28 cellular contexts compared by ENCODE assay signal in genomic region chr4:57324673-57325307, GRCh38.
"Had no signal": no experiment of that assay in that cellular context is flagged by ENCODE, and none has a peak within 500 bp of the region (broad histone marks: within the 10 kb centered on the region; RNA-seq: fewer than 3 reads in every experiment).

No MANE protein-coding gene starts in this region.

- H3K4me1 ChIP-seq: pancreas, prostate gland, right lobe of liver, stomach, testis, thyroid gland, transverse colon, upper lobe of left lung, vagina had no signal

- H3K9me3 ChIP-seq: pancreas, prostate gland, right lobe of liver, stomach, testis, thyroid gland, transverse colon, upper lobe of left lung, vagina had no signal

- H3K4me1 Mint-ChIP-seq: immature natural killer cell; naive thymus-derived CD4-positive, alpha-beta T cell; stimulated activated naive B cell treated with anti-CD40 and anti-IgM and Interleukin-4, amounts not matched to agents 10 μg/mL and 1 μg/mL and 100 μg/mL, for 72 hours had no signal

- H3K4me3 ChIP-seq: lung, pancreas, prostate gland, right lobe of liver, skin epidermis, stomach, testis, thyroid gland, transverse colon, upper lobe of left lung, vagina had no signal

- H3K27me3 Mint-ChIP-seq: stimulated activated naive B cell treated with anti-CD40 and anti-IgM and Interleukin-4, amounts not matched to agents 10 μg/mL and 1 μg/mL and 100 μg/mL, for 72 hours had no signal

- H3K4me3 Mint-ChIP-seq: immature natural killer cell; mesothelial cell of epicardium; naive thymus-derived CD4-positive, alpha-beta T cell; natural killer cell treated with Interleukin-12 subunit alpha and Interleukin-12 subunit beta and Interleukin-15 and Interleukin-18, amount 100 ng/mL, for 72 hours; stimulated activated naive B cell treated with anti-CD40 and anti-IgM and Interleukin-4, amounts not matched to agents 10 μg/mL and 1 μg/mL and 100 μg/mL, for 72 hours had no signal

- H3K9me3 Mint-ChIP-seq: mesothelial cell of epicardium; natural killer cell treated with Interleukin-12 subunit alpha and Interleukin-12 subunit beta and Interleukin-15 and Interleukin-18, amount 100 ng/mL, for 72 hours; stimulated activated naive B cell treated with anti-CD40 and anti-IgM and Interleukin-4, amounts not matched to agents 10 μg/mL and 1 μg/mL and 100 μg/mL, for 72 hours had no signal

- H3K27ac Mint-ChIP-seq: immature natural killer cell; mesothelial cell of epicardium; naive thymus-derived CD4-positive, alpha-beta T cell; natural killer cell treated with Interleukin-12 subunit alpha and Interleukin-12 subunit beta and Interleukin-15 and Interleukin-18, amount 100 ng/mL, for 72 hours; stimulated activated naive B cell treated with anti-CD40 and anti-IgM and Interleukin-4, amounts not matched to agents 10 μg/mL and 1 μg/mL and 100 μg/mL, for 72 hours had no signal

- DNase-seq: head of caudate nucleus; hypothalamus; immature natural killer cell; mesendoderm; naive thymus-derived CD4-positive, alpha-beta T cell; nucleus accumbens; pancreas; posterior cingulate gyrus; retina; right lobe of liver; stimulated activated CD4-positive, alpha-beta T cell treated with anti-CD3 and anti-CD28 coated beads, Interleukin-12 subunit alpha, Interleukin-12 subunit beta, amount 100 ng/mL, for 4 hours; stimulated activated CD4-positive, alpha-beta T cell treated with anti-CD3 and anti-CD28 coated beads, Interleukin-15, amount 100 ng/mL, for 24 hours; stimulated activated CD4-positive, alpha-beta T cell treated with anti-CD3 and anti-CD28 coated beads, Interleukin-2, amount 100 ng/mL, for 24 hours; stimulated activated CD4-positive, alpha-beta T cell treated with anti-CD3 and anti-CD28 coated beads, Interleukin-4, amount 100 ng/mL, for 1 hour; stimulated activated naive B cell treated with anti-CD40 and anti-IgM and Interleukin-4, amounts not matched to agents 10 μg/mL and 1 μg/mL and 100 μg/mL, for 72 hours; stimulated activated naive CD8-positive, alpha-beta T cell treated with anti-CD3 and anti-CD28 coated beads, Interleukin-15, Interleukin-2, amounts not matched to agents 100 U/mL and 50 U/mL, for 24 hours; stomach; testis; thyroid gland; transverse colon; upper lobe of left lung had no signal

- H3K27me3 ChIP-seq: pancreas, right lobe of liver, stomach, testis, thyroid gland, transverse colon, upper lobe of left lung, vagina had no signal

- ATAC-seq: left lobe of liver; naive thymus-derived CD4-positive, alpha-beta T cell; natural killer cell treated with Interleukin-12 subunit alpha and Interleukin-12 subunit beta and Interleukin-15 and Interleukin-18, amount 100 ng/mL, for 72 hours; pancreas; right lobe of liver; stimulated activated naive B cell treated with anti-CD40 and anti-IgM and Interleukin-4, amounts not matched to agents 10 μg/mL and 1 μg/mL and 100 μg/mL, for 72 hours; stimulated activated naive CD8-positive, alpha-beta T cell treated with anti-CD3 and anti-CD28 coated beads, Interleukin-15, Interleukin-2, amounts not matched to agents 100 U/mL and 50 U/mL, for 24 hours had no signal

- H3K36me3 Mint-ChIP-seq: immature natural killer cell; mesothelial cell of epicardium; naive thymus-derived CD4-positive, alpha-beta T cell; natural killer cell treated with Interleukin-12 subunit alpha and Interleukin-12 subunit beta and Interleukin-15 and Interleukin-18, amount 100 ng/mL, for 72 hours; stimulated activated naive B cell treated with anti-CD40 and anti-IgM and Interleukin-4, amounts not matched to agents 10 μg/mL and 1 μg/mL and 100 μg/mL, for 72 hours had no signal

- H3K36me3 ChIP-seq: pancreas, prostate gland, right lobe of liver, stomach, thyroid gland, transverse colon, upper lobe of left lung, vagina had no signal

- H3K27ac ChIP-seq: pancreas, prostate gland, right lobe of liver, skin epidermis, stomach, testis, thyroid gland, transverse colon, upper lobe of left lung, vagina had no signal
